Comparison of ENCODE assay signal across 13 cellular contexts in the genomic region with DNA sequence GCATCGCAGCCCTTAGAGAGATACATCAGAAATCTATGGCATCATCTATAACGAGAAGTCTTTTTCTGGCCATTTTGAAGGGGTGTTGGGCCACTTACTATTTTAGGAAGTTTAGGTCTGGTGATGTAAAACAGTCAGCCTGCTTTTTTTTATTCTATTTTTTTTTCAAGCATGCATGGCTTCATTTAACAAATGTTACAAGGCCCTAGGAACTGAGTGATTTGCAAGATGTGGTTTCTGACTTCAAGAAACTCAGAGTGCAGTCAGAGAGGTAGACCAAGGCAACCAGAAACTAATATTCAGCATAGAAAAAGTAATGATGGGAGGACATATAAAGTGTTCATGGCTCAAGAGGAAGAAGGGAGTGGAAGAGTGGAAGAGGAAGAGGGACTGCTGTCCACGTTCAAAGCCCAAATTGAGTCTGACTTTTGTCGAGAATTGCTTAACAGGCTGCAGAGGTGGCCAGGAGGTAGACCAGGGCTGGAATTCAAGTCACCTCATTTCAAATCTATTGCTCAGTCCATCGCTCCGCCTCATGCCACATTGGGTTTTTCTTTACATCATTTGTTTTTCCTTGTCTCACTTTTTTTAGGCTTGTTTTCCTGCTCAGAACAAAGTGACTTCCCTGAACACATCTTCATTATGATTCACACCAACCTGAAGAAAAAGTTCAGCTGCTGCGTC.
DNase-seq lines count a peak whose midpoint lies in the region; ATAC-seq and TF ChIP-seq lines count a peak whose summit lies in the region.
"Had no signal": no experiment of that assay in that cellular context is flagged by ENCODE, and none has a peak within 500 bp of the region (broad histone marks: within the 10 kb centered on the region; RNA-seq: fewer than 3 reads in every experiment).

No MANE protein-coding gene starts in this region.

- H3K36me3 ChIP-seq in CD4-positive, CD25-positive, alpha-beta regulatory T cell (ENCODE audit: control insufficient read depth, insufficient read depth, low read length) = peaks cover 61% of the 10 kb centered on the region
- H3K36me3 ChIP-seq in mucosa of descending colon (ENCODE audit: low read depth) = no peaks in the 10 kb centered on the region

- no peak for TF ChIP-seq CTCF in mucosa of descending colon (IDR thresholded peaks at IDR 0.05)

- H3K9me3 ChIP-seq in CD4-positive, CD25-positive, alpha-beta regulatory T cell (ENCODE audit: control insufficient read depth in 2 of 2, low read length in 2 of 2) = no peaks in the 10 kb centered on the region
- H3K9me3 ChIP-seq in mucosa of descending colon = no peaks in the 10 kb centered on the region
- H3K9me3 ChIP-seq: esophagus squamous epithelium had no signal

- ATAC-seq in CD4-positive, CD25-positive, alpha-beta regulatory T cell (ENCODE audit: low read depth in 2 of 2) = peak; percentile 19 to 34
- peak; percentile 16 for ATAC-seq in GM19025 (IDR thresholded peaks at IDR 0.05; ENCODE audit: low read depth, unreplicated experiment)
- ATAC-seq in effector memory CD8-positive, alpha-beta T cell (replicated peaks) = no peak
- ATAC-seq in GM21528 (IDR thresholded peaks at IDR 0.05; ENCODE audit: low FRiP score, unreplicated experiment) = no peak
- ATAC-seq in mucosa of descending colon = no peak
- no peak for ATAC-seq in HG02759 (IDR thresholded peaks at IDR 0.05; ENCODE audit: unreplicated experiment)

- H3K4me3 ChIP-seq in CD4-positive, CD25-positive, alpha-beta regulatory T cell (ENCODE audit: low read depth, low read length) = peak overlapping the region; percentile 46
- no peak overlapping the region for H3K4me3 ChIP-seq in mucosa of descending colon
- H3K4me3 ChIP-seq: esophagus squamous epithelium had no signal

- no peaks in the 10 kb centered on the region for H3K27me3 ChIP-seq in CD4-positive, CD25-positive, alpha-beta regulatory T cell (ENCODE audit: control insufficient read depth, insufficient read depth, low read length)
- H3K27me3 ChIP-seq: esophagus squamous epithelium had no signal

- H3K4me1 ChIP-seq in CD4-positive, CD25-positive, alpha-beta regulatory T cell (ENCODE audit: control insufficient read depth, insufficient read depth, low read length, poor library complexity, severe bottlenecking) = peaks cover 83% of the 10 kb centered on the region
- peaks cover 31% of the 10 kb centered on the region for H3K4me1 ChIP-seq in mucosa of descending colon (ENCODE audit: low read depth)

- no peaks in the 10 kb centered on the region for H3K27me3 Mint-ChIP-seq in CD4-positive, CD25-positive, alpha-beta regulatory T cell
- no peaks in the 10 kb centered on the region for H3K27me3 Mint-ChIP-seq in IgD-negative memory B cell
- no peaks in the 10 kb centered on the region for H3K27me3 Mint-ChIP-seq in effector memory CD8-positive, alpha-beta T cell

- peaks cover 0 to 2% (median 0%) of the 10 kb centered on the region in 7 donors for H3K9me3 Mint-ChIP-seq in CD4-positive, CD25-positive, alpha-beta regulatory T cell
- H3K9me3 Mint-ChIP-seq in IgD-negative memory B cell = no peaks in the 10 kb centered on the region
- H3K9me3 Mint-ChIP-seq in effector memory CD8-positive, alpha-beta T cell = no peaks in the 10 kb centered on the region
- H3K9me3 Mint-ChIP-seq: mesothelial cell of epicardium had no signal

- no peak for DNase-seq in CD4-positive, CD25-positive, alpha-beta regulatory T cell
- no peak for DNase-seq in effector memory CD8-positive, alpha-beta T cell
- DNase-seq in NCI-H128 (lab: John Stamatoyannopoulos, UW; ENCODE audit: unreplicated experiment) (no peak), mucosa of descending colon (no peak)
- DNase-seq: esophagus squamous epithelium, H7, NCI-H1436 treated with DMSO at 0.1 percent for 48 hours, SHP77 treated with DMSO at 0.1 percent for 48 hours had no signal

- peaks cover 72% of the 10 kb centered on the region for H3K36me3 Mint-ChIP-seq in CD4-positive, CD25-positive, alpha-beta regulatory T cell
- peaks cover 27% of the 10 kb centered on the region for H3K36me3 Mint-ChIP-seq in IgD-negative memory B cell
- H3K36me3 Mint-ChIP-seq in effector memory CD8-positive, alpha-beta T cell (ENCODE audit: insufficient read depth) = peaks cover 62% of the 10 kb centered on the region

- peaks cover 33 to 92% (median 76%) of the 10 kb centered on the region in 4 donors for H3K4me1 Mint-ChIP-seq in CD4-positive, CD25-positive, alpha-beta regulatory T cell
- H3K4me1 Mint-ChIP-seq in IgD-negative memory B cell = peaks cover 62 to 79% (median 67%) of the 10 kb centered on the region in 3 donors
- H3K4me1 Mint-ChIP-seq in effector memory CD8-positive, alpha-beta T cell (ENCODE audit: low read depth in 2 of 2) = peaks cover 48 to 52% of the 10 kb centered on the region in 2 donors

- H3K4me3 Mint-ChIP-seq in CD4-positive, CD25-positive, alpha-beta regulatory T cell = peak overlapping the region; percentile 62 to 82 (median 77)
- H3K4me3 Mint-ChIP-seq in IgD-negative memory B cell = peak overlapping the region; percentile 35 to 92 (median 73)
- H3K4me3 Mint-ChIP-seq in effector memory CD8-positive, alpha-beta T cell = peak overlapping the region; percentile 56 to 60
- H3K4me3 Mint-ChIP-seq: mesothelial cell of epicardium had no signal

- peak overlapping the region; percentile 94 to 99 (median 94) for H3K27ac Mint-ChIP-seq in CD4-positive, CD25-positive, alpha-beta regulatory T cell
- H3K27ac Mint-ChIP-seq in IgD-negative memory B cell = peak overlapping the region; percentile 65 to 95 (median 94)
- peak overlapping the region; percentile 89 to 90 for H3K27ac Mint-ChIP-seq in effector memory CD8-positive, alpha-beta T cell
- H3K27ac Mint-ChIP-seq: mesothelial cell of epicardium had no signal

- H3K27ac ChIP-seq in CD4-positive, CD25-positive, alpha-beta regulatory T cell (ENCODE audit: insufficient read depth, low read length, poor library complexity, severe bottlenecking) = peak overlapping the region; percentile 87

- intact Hi-C loops in mucosa of descending colon (cut with DNase I, micrococcal nuclease) = no loop called here

Comparison
In these comparisons a context has a peak if more than half of its experiments do, and no peak if none do; other contexts are left out.
1. ATAC-seq: peak in CD4-positive, CD25-positive, alpha-beta regulatory T cell (2 of 2) and GM19025 (single experiment); none in effector memory CD8-positive, alpha-beta T cell (single experiment), GM21528 (single experiment), mucosa of descending colon (single experiment) and HG02759 (single experiment).
2. Peak in every context shown above with its lines, with median percentiles within 50 percentile points of each other: H3K27ac Mint-ChIP-seq and H3K4me3 Mint-ChIP-seq.